In genomic region chr14:58821421-58821820, GRCh38 we compare ENCODE assay signal across 19 cellular contexts.
DNase-seq lines count a peak whose midpoint lies in the region; ATAC-seq and TF ChIP-seq lines count a peak whose summit lies in the region.
"Had no signal": no experiment of that assay in that cellular context is flagged by ENCODE, and none has a peak within 500 bp of the region (broad histone marks: within the 10 kb centered on the region; RNA-seq: fewer than 3 reads in every experiment).

No MANE protein-coding gene starts in this region.

- no peak overlapping the region for H3K18ac ChIP-seq in trophoblast cell (ENCODE audit: low read length)

- no peaks in the 10 kb centered on the region for H3K9me2 ChIP-seq in PC-3 (replicated peaks; ENCODE audit: low read length)

- no peak overlapping the region for H4K91ac ChIP-seq in trophoblast cell (ENCODE audit: low read depth, low read length)

- H3K4me1 Mint-ChIP-seq in stimulated activated effector memory CD8-positive, alpha-beta T cell treated with anti-CD3 and anti-CD28 coated beads, Interleukin-12 subunit alpha, Interleukin-12 subunit beta, amount 100 ng/mL, for 72 hours, result no peaks in the 10 kb centered on the region
- H3K4me1 Mint-ChIP-seq: B cell, H9 had no signal

- H3K9me3 ChIP-seq in PC-3 (ENCODE audit: low read length) (no peaks in the 10 kb centered on the region), trophoblast cell (ENCODE audit: insufficient read depth, low read depth, low read length) (no peaks in the 10 kb centered on the region)

- H3K14ac ChIP-seq in trophoblast cell (ENCODE audit: low read length), result no peak overlapping the region

- no peak overlapping the region for H3K27ac ChIP-seq in PC-3 (ENCODE audit: low read length)
- H3K27ac ChIP-seq in trophoblast cell (ENCODE audit: low read depth, low read length), result no peak overlapping the region
- H3K27ac ChIP-seq: GM23248, KMS-11, SK-N-MC had no signal

- no peaks in the 10 kb centered on the region for H3K36me3 Mint-ChIP-seq in stimulated activated effector memory CD8-positive, alpha-beta T cell treated with anti-CD3 and anti-CD28 coated beads, Interleukin-12 subunit alpha, Interleukin-12 subunit beta, amount 100 ng/mL, for 72 hours
- H3K36me3 Mint-ChIP-seq: CD14-positive monocyte had no signal

- no peak overlapping the region for H3K27ac Mint-ChIP-seq in stimulated activated effector memory CD8-positive, alpha-beta T cell treated with anti-CD3 and anti-CD28 coated beads, Interleukin-12 subunit alpha, Interleukin-12 subunit beta, amount 100 ng/mL, for 72 hours
- H3K27ac Mint-ChIP-seq: B cell, CD14-positive monocyte had no signal

- no peak overlapping the region for H3K4me3 Mint-ChIP-seq in stimulated activated effector memory CD8-positive, alpha-beta T cell treated with anti-CD3 and anti-CD28 coated beads, Interleukin-12 subunit alpha, Interleukin-12 subunit beta, amount 100 ng/mL, for 72 hours
- H3K4me3 Mint-ChIP-seq: B cell, CD14-positive monocyte, H9 had no signal

- intact Hi-C loops in PC-3 (cut with micrococcal nuclease), result no loop called here

- H4K8ac ChIP-seq in trophoblast cell (ENCODE audit: low read depth, low read length), result no peak overlapping the region

- no peaks in the 10 kb centered on the region for H3F3A ChIP-seq in PC-3 (ENCODE audit: low read length, unreplicated experiment)

- H3K9me3 Mint-ChIP-seq in stimulated activated effector memory CD8-positive, alpha-beta T cell treated with anti-CD3 and anti-CD28 coated beads, Interleukin-12 subunit alpha, Interleukin-12 subunit beta, amount 100 ng/mL, for 72 hours, result peaks cover 4% of the 10 kb centered on the region

- CTCF ChIA-PET in PC-3 (lab: Charles Lee), result no interaction called here

- no peak overlapping the region for H3K4ac ChIP-seq in trophoblast cell (ENCODE audit: low read depth, low read length)

- WGBS in trophoblast cell (ENCODE audit: extremely low coverage, insufficient coverage, insufficient read length), result no CpG with 5 or more reads among the region's 3 CpGs

- H4K20me1 ChIP-seq in PC-3 (ENCODE audit: low read length), result no peaks in the 10 kb centered on the region

- no peak overlapping the region for H3K4me3 ChIP-seq in PC-3 (ENCODE audit: low read length)
- no peak overlapping the region for H3K4me3 ChIP-seq in epithelial cell of proximal tubule (ENCODE audit: low read depth, low read length)
- no peak overlapping the region for H3K4me3 ChIP-seq in trophoblast cell (ENCODE audit: low read depth, low read length)
- H3K4me3 ChIP-seq: GM23248, SK-N-MC had no signal

- H2AFZ ChIP-seq in PC-3 (ENCODE audit: low read length), result no peak overlapping the region
- no peak overlapping the region for H2AFZ ChIP-seq in trophoblast cell (ENCODE audit: insufficient read depth, low read length, poor library complexity)
- H2AFZ ChIP-seq: GM23248 had no signal

- POLR2A ChIA-PET in PC-3 (lab: Charles Lee; ENCODE audit: unreplicated experiment), result no interaction called here

- no peak overlapping the region for H2BK5ac ChIP-seq in trophoblast cell (ENCODE audit: low read depth, low read length, poor library complexity)

- no peak overlapping the region for H3K9ac ChIP-seq in PC-3 (ENCODE audit: low read length)
- no peak overlapping the region for H3K9ac ChIP-seq in trophoblast cell (ENCODE audit: low read length)
- H3K9ac ChIP-seq: GM23248, KMS-11 had no signal

- H4K12ac ChIP-seq in trophoblast cell (ENCODE audit: low read depth, low read length), result no peak overlapping the region

- no peak for ATAC-seq in PC-3
- ATAC-seq in stimulated activated effector memory CD8-positive, alpha-beta T cell treated with anti-CD3 and anti-CD28 coated beads, Interleukin-12 subunit alpha, Interleukin-12 subunit beta, amount 100 ng/mL, for 72 hours, result no peak

- H3K79me1 ChIP-seq in trophoblast cell (ENCODE audit: low read length), result no peaks in the 10 kb centered on the region

- BruUV-seq in PC-3 (replicated peaks; lab: Mats Ljungman, UMichigan), result no TSS peak

- DNase-seq in ACHN (peak; percentile 11), PC-3 (peak; percentile 62), epithelial cell of proximal tubule (ENCODE audit: low read depth) (peak; percentile 10), trophoblast cell (peak in 1 of 2 donors; percentile 58), RKO (ENCODE audit: low spot score) (no peak), NCI-H526 (lab: John Stamatoyannopoulos, UW) (no peak)
- DNase-seq in stimulated activated effector memory CD8-positive, alpha-beta T cell treated with anti-CD3 and anti-CD28 coated beads, Interleukin-12 subunit alpha, Interleukin-12 subunit beta, amount 100 ng/mL, for 72 hours (ENCODE audit: low spot score in 2 of 2), result no peak
- DNase-seq: GM23248, H9, IMR-90, NCI-H1694, NCI-H2081, NCI-H2171, NCI-H524 treated with DMSO at 0.1 percent for 48 hours, SHP77 treated with DMSO at 0.1 percent for 48 hours had no signal

- H3K27me3 ChIP-seq in PC-3 (ENCODE audit: low read length) (peaks cover 51% of the 10 kb centered on the region), trophoblast cell (ENCODE audit: insufficient read depth, low read length) (no peaks in the 10 kb centered on the region)

- TF ChIP-seq CTCF in PC-3 (conservative IDR thresholded peaks at IDR 0.05; ENCODE audit: low read depth, low read length), result no peak
- no peak for TF ChIP-seq CTCF in epithelial cell of proximal tubule (conservative IDR thresholded peaks at IDR 0.05; ENCODE audit: low read depth, low read length)

- H3K4me1 ChIP-seq in PC-3 (ENCODE audit: insufficient read depth, low read length) (no peaks in the 10 kb centered on the region), trophoblast cell (ENCODE audit: control insufficient read depth in 1 of 2, insufficient read depth in 2 of 2, low read length in 2 of 2) (peaks cover 0 to 8% of the 10 kb centered on the region in 2 experiments)

- no peak overlapping the region for H2BK120ac ChIP-seq in trophoblast cell (ENCODE audit: insufficient read depth, low read length, poor library complexity)

- H3K79me2 ChIP-seq in PC-3 (ENCODE audit: low read length) (no peaks in the 10 kb centered on the region), trophoblast cell (ENCODE audit: control insufficient read depth, insufficient read depth, low read length, poor library complexity) (no peaks in the 10 kb centered on the region)

- H3K36me3 ChIP-seq in PC-3 (ENCODE audit: low read depth, low read length) (no peaks in the 10 kb centered on the region), trophoblast cell (ENCODE audit: control insufficient read depth in 1 of 2, insufficient read depth in 2 of 2, low read length in 2 of 2) (no peaks in the 10 kb centered on the region)

- H3K4me2 ChIP-seq in PC-3 (ENCODE audit: low read length) (no peak overlapping the region), trophoblast cell (ENCODE audit: low read length) (peak overlapping the region; percentile 42)
- H3K4me2 ChIP-seq: KMS-11 had no signal

- no peak overlapping the region for H2AK5ac ChIP-seq in trophoblast cell (ENCODE audit: low read length)

- in situ Hi-C loops in ACHN (cut with HindIII; ENCODE audit: low pct_ligation_motif_present, low pct_unique_long_range_greater_than_20kb, low sequenced_read_pairs), result no loop called here

- no peak overlapping the region for H2BK12ac ChIP-seq in trophoblast cell (ENCODE audit: low read length)

- H3K23ac ChIP-seq in trophoblast cell (ENCODE audit: low read length), result no peak overlapping the region

Comparison
In these comparisons a context has a peak if more than half of its experiments do, and no peak if none do; other contexts are left out.
1. DNase-seq: peak in ACHN (single experiment), PC-3 (single experiment) and epithelial cell of proximal tubule (single experiment); none in stimulated activated effector memory CD8-positive, alpha-beta T cell treated with anti-CD3 and anti-CD28 coated beads, Interleukin-12 subunit alpha, Interleukin-12 subunit beta, amount 100 ng/mL, for 72 hours (0 of 2), RKO (single experiment) and NCI-H526 (0 of 2).